Comparison of ENCODE assay signal across 19 cellular contexts in genomic region chr2:95029898-95030341, GRCh38. TPM values are rescaled to one million over a fixed set of nuclear protein-coding genes. Genes with fewer than 3 reads are reported as not detected.
DNase-seq lines count a peak whose midpoint lies in the region; ATAC-seq and TF ChIP-seq lines count a peak whose summit lies in the region.
"Had no signal": no experiment of that assay in that cellular context is flagged by ENCODE, and none has a peak within 500 bp of the region (broad histone marks: within the 10 kb centered on the region; RNA-seq: fewer than 3 reads in every experiment).

No MANE protein-coding gene starts in this region.

- peaks cover 61 to 79% (median 74%) of the 10 kb centered on the region in 3 donors for H3K4me1 Mint-ChIP-seq in T-cell
- H3K4me1 Mint-ChIP-seq in Caco-2 (ENCODE audit: low read depth, unreplicated experiment): no peaks in the 10 kb centered on the region

- peak overlapping the region; percentile 69 for H3K27ac ChIP-seq in layer of hippocampus (ENCODE audit: low read depth, low read length)
- H3K27ac ChIP-seq: right atrium auricular region had no signal

- ATAC-seq in T-cell (replicated peaks in 1 of 4): no peak
- ATAC-seq: GM23338, PC-3, SK-N-SH treated with all-trans-retinoic acid at 6 μM for 48 hours had no signal

- DNase-seq in A172 (ENCODE audit: low spot score) (peak; percentile 48), Caki2 (ENCODE audit: low read depth) (peak; percentile 90), T-cell (no peak), Caco-2 (no peak), NCI-H345 (lab: John Stamatoyannopoulos, UW) (no peak), AG08396 (ENCODE audit: low spot score) (no peak)
- DNase-seq in stimulated activated naive CD4-positive, alpha-beta T cell treated with Interleukin-2 at 50 U/mL for 16 hours (lab: John Stamatoyannopoulos, UW): no peak
- DNase-seq: activated B cell treated with CpG ODN at 0.5 μM for 24 hours; effector memory CD4-positive, alpha-beta T cell; NCI-H1930; NCI-H69 had no signal

- H3K9me3 Mint-ChIP-seq in T-cell (no peaks in the 10 kb centered on the region), Caco-2 (ENCODE audit: unreplicated experiment) (no peaks in the 10 kb centered on the region)
- H3K9me3 Mint-ChIP-seq: activated B cell treated with CpG ODN at 0.5 μM for 24 hours, GM23338 had no signal

- H3K27me3 ChIP-seq in layer of hippocampus (ENCODE audit: control insufficient read depth, insufficient read depth, low read length) (peaks cover 4% of the 10 kb centered on the region), Caco-2 (replicated peaks; ENCODE audit: control insufficient read depth, insufficient read depth, low read length) (no peaks in the 10 kb centered on the region)
- H3K27me3 ChIP-seq: right atrium auricular region had no signal

- peak overlapping the region in 1 of 3 donors; percentile 64 for H3K4me3 Mint-ChIP-seq in T-cell
- no peak overlapping the region for H3K4me3 Mint-ChIP-seq in Caco-2 (ENCODE audit: unreplicated experiment)
- H3K4me3 Mint-ChIP-seq: activated B cell treated with CpG ODN at 0.5 μM for 24 hours, B cell, GM23338 had no signal

- H3K27me3 Mint-ChIP-seq in T-cell (peaks cover 0 to 6% of the 10 kb centered on the region in 2 donors), Caco-2 (ENCODE audit: insufficient read depth, unreplicated experiment) (peaks cover 6% of the 10 kb centered on the region)
- H3K27me3 Mint-ChIP-seq: activated naive CD8-positive, alpha-beta T cell had no signal

- H3K36me3 ChIP-seq in Caco-2 (ENCODE audit: control insufficient read depth, insufficient read depth, low read length): no peaks in the 10 kb centered on the region
- H3K36me3 ChIP-seq: right atrium auricular region had no signal

- no peak overlapping the region for H3K4me3 ChIP-seq in Caco-2 (ENCODE audit: low read depth, low read length)
- H3K4me3 ChIP-seq: GM23338, right atrium auricular region had no signal

- in situ Hi-C loops in Caki2 (cut with HindIII; ENCODE audit: low pct_unique_long_range_greater_than_20kb, low sequenced_read_pairs): no loop called here

- BruUV-seq in Caco-2 (replicated peaks; lab: Mats Ljungman, UMichigan): no TSS peak

- H3K27ac Mint-ChIP-seq in T-cell (peak overlapping the region; percentile 70 to 82), Caco-2 (ENCODE audit: unreplicated experiment) (no peak overlapping the region)
- H3K27ac Mint-ChIP-seq: activated B cell treated with CpG ODN at 0.5 μM for 24 hours, B cell, GM23338 had no signal

- intact Hi-C loops in Caco-2 (cut with micrococcal nuclease; ENCODE audit: unreplicated experiment): no loop called here

- H3K36me3 Mint-ChIP-seq in T-cell (peaks cover 8% of the 10 kb centered on the region), Caco-2 (ENCODE audit: insufficient read depth, unreplicated experiment) (no peaks in the 10 kb centered on the region)
- H3K36me3 Mint-ChIP-seq: activated naive CD8-positive, alpha-beta T cell had no signal

- H3K4me1 ChIP-seq in Caco-2: no peaks in the 10 kb centered on the region

- POLR2A ChIA-PET in T-cell (lab: Charles Lee) (no interaction called here), Caco-2 (lab: Charles Lee) (no interaction called here)

- TF ChIP-seq CTCF in Caco-2 (IDR thresholded peaks at IDR 0.05; ENCODE audit: insufficient read depth in 1 of 2, low read depth in 1 of 2, low read length in 1 of 2, severe bottlenecking in 1 of 2, unreplicated experiment in 1 of 2): no peak

- no peaks in the 10 kb centered on the region for H3K9me3 ChIP-seq in Caco-2
- H3K9me3 ChIP-seq: right atrium auricular region had no signal

- CTCF ChIA-PET in T-cell (lab: Charles Lee) (interaction anchor here (0.9 to 1.4 kb wide), 4 partner anchors 48 to 85 kb away, joined by 3 to 4 read pairs (median 4); no protein-coding TSS in a partner anchor), Caco-2 (lab: Charles Lee) (no interaction called here)

RNA-seq across cellular contexts. Expression of gene MAL, which starts 4.4 kb away (rescaled TPM):
- total RNA-seq in A172 (2014; rRNA removed; shearing (Covaris generic)): not detected in 2 replicates
- total RNA-seq in Caki2 (2014; rRNA removed; shearing (Covaris generic); ENCODE audit: low replicate concordance): 1.4 TPM in 1 of 2 replicates, not detected in the other
- total RNA-seq in T-cell (100 to 1,000 TPM; 129 to 179 (median 150) TPM), Caco-2 (2022) (not detected in 2 replicates)
- total RNA-seq: activated B cell treated with CpG ODN at 0.5 μM for 24 hours, lung microvascular endothelial cell had no signal

Comparison
In these comparisons a context has a peak if more than half of its experiments do, and no peak if none do; other contexts are left out.
1. DNase-seq: peak in A172 (single experiment) and Caki2 (single experiment); none in T-cell (0 of 34), stimulated activated naive CD4-positive, alpha-beta T cell treated with Interleukin-2 at 50 U/mL for 16 hours (single experiment), Caco-2 (0 of 2), NCI-H345 (single experiment) and AG08396 (single experiment).
2. RNA of gene MAL, which starts 4.4 kb away (total RNA-seq): 129 to 179 TPM in T-cell; 1.4 TPM in Caki2, not detected in A172 and not detected in Caco-2; every median in the first group is over 10 times any median in the second.